ENCODE assay signal across 15 cellular contexts in genomic region chr19:57290970-57291369, GRCh38. TPM values are rescaled to one million over a fixed set of nuclear protein-coding genes. Genes with fewer than 3 reads are reported as not detected.
DNase-seq lines count a peak whose midpoint lies in the region; ATAC-seq, FAIRE-seq and TF ChIP-seq lines count a peak whose summit lies in the region.
"Had no signal": no experiment of that assay in that cellular context is flagged by ENCODE, and none has a peak within 500 bp of the region (broad histone marks: within the 10 kb centered on the region; RNA-seq: fewer than 3 reads in every experiment).

No MANE protein-coding gene starts in this region.

- H3K9me3 Mint-ChIP-seq in MCF 10A (ENCODE audit: unreplicated experiment) (peaks cover 15% of the 10 kb centered on the region), astrocyte (ENCODE audit: unreplicated experiment) (peaks cover 16% of the 10 kb centered on the region)
- peaks cover 2 to 7% of the 10 kb centered on the region in 2 donors for H3K9me3 Mint-ChIP-seq in effector memory CD8-positive, alpha-beta T cell

- no peak for ATAC-seq in effector memory CD8-positive, alpha-beta T cell (replicated peaks)

- H3K9ac ChIP-seq in astrocyte (ENCODE audit: low read length) = no peak overlapping the region
- no peak overlapping the region for H3K9ac ChIP-seq in duodenal mucosa (ENCODE audit: low read depth in 1 of 2, low read length in 2 of 2)

- H3K27ac ChIP-seq in breast epithelium = no peak overlapping the region
- H3K27ac ChIP-seq in astrocyte (ENCODE audit: low read depth, low read length) = no peak overlapping the region
- H3K27ac ChIP-seq in duodenal mucosa (ENCODE audit: low read depth, low read length) = no peak overlapping the region
- H3K27ac ChIP-seq: 22Rv1 had no signal

- H3K27ac Mint-ChIP-seq in MCF 10A (ENCODE audit: low read depth, unreplicated experiment) (no peak overlapping the region), astrocyte (ENCODE audit: unreplicated experiment) (peak overlapping the region; percentile 90)
- no peak overlapping the region for H3K27ac Mint-ChIP-seq in effector memory CD8-positive, alpha-beta T cell
- H3K27ac Mint-ChIP-seq: CD14-positive monocyte, H9, HFFc6 had no signal

- H3K9me3 ChIP-seq in breast epithelium = peaks cover 58 to 64% of the 10 kb centered on the region in 2 donors
- peaks cover 27% of the 10 kb centered on the region for H3K9me3 ChIP-seq in astrocyte (ENCODE audit: insufficient read depth, low read depth, low read length)
- H3K9me3 ChIP-seq in duodenal mucosa (ENCODE audit: control insufficient read depth in 1 of 2, low read length in 2 of 2) = peaks cover 38 to 42% of the 10 kb centered on the region in 2 donors

- intact Hi-C loops in MCF 10A (cut with micrococcal nuclease) (no loop called here), breast epithelium (cut with DNase I; ENCODE audit: low total_unique reads) (no loop called here)

- TSS peak; percentile 4 for BruUV-seq in MCF 10A (replicated peaks; lab: Mats Ljungman, UMichigan)

- H3K4me3 ChIP-seq in breast epithelium = peak overlapping the region in 1 of 3 donors; percentile 23
- no peak overlapping the region for H3K4me3 ChIP-seq in astrocyte (ENCODE audit: insufficient read depth, low read depth, low read length)
- H3K4me3 ChIP-seq in duodenal mucosa (ENCODE audit: low read depth in 1 of 2, low read length in 2 of 2) = peak overlapping the region; percentile 14 to 25

- peaks cover 54% of the 10 kb centered on the region for H4K20me1 ChIP-seq in astrocyte (ENCODE audit: insufficient read depth, low read length)

- TF ChIP-seq CTCF in MCF 10A (IDR thresholded peaks at IDR 0.05; ENCODE audit: unreplicated experiment) = no peak
- no peak for TF ChIP-seq CTCF in breast epithelium (IDR thresholded peaks at IDR 0.05)
- no peak for TF ChIP-seq CTCF in astrocyte (IDR thresholded peaks at IDR 0.05; ENCODE audit: insufficient read depth, low read depth, low read length)
- no peak for TF ChIP-seq CTCF in GM10266 (IDR thresholded peaks at IDR 0.05; ENCODE audit: control insufficient read depth, insufficient read depth, low read depth, missing control alignments)

- H3K4me1 ChIP-seq in breast epithelium (no peaks in the 10 kb centered on the region), astrocyte (ENCODE audit: insufficient read depth, low read length) (no peaks in the 10 kb centered on the region), duodenal mucosa (ENCODE audit: control insufficient read depth in 1 of 2, insufficient read depth in 2 of 2, low read length in 2 of 2) (no peaks in the 10 kb centered on the region)

- peaks cover 96% of the 10 kb centered on the region for H3K79me2 ChIP-seq in astrocyte (ENCODE audit: insufficient read depth, low read length)

- H2AFZ ChIP-seq in astrocyte (ENCODE audit: low read depth, low read length) = no peak overlapping the region

- CTCF ChIA-PET in MCF 10A (lab: Yijun Ruan, JAX) = interaction anchor here (2.1 kb wide), 1 partner anchor 10 kb away, joined by 7 read pairs; no protein-coding TSS in a partner anchor

- no peak for TF ChIP-seq POLR2A in breast epithelium (IDR thresholded peaks at IDR 0.05)

- H3K27me3 Mint-ChIP-seq in MCF 10A (ENCODE audit: insufficient read depth, unreplicated experiment) (no peaks in the 10 kb centered on the region), astrocyte (ENCODE audit: low read depth, unreplicated experiment) (no peaks in the 10 kb centered on the region)
- H3K27me3 Mint-ChIP-seq in effector memory CD8-positive, alpha-beta T cell = no peaks in the 10 kb centered on the region

- H3K4me3 Mint-ChIP-seq in MCF 10A (ENCODE audit: unreplicated experiment) = no peak overlapping the region
- H3K4me3 Mint-ChIP-seq in astrocyte (ENCODE audit: unreplicated experiment) = no peak overlapping the region
- H3K4me3 Mint-ChIP-seq in effector memory CD8-positive, alpha-beta T cell = no peak overlapping the region
- H3K4me3 Mint-ChIP-seq: CD14-positive monocyte, H9, HFFc6 had no signal

- POLR2A ChIA-PET in MCF 10A (lab: Yijun Ruan, JAX) = no interaction called here

- no peak overlapping the region for H3K4me2 ChIP-seq in astrocyte (ENCODE audit: low read length)

- H3K27me3 ChIP-seq in breast epithelium (no peaks in the 10 kb centered on the region), astrocyte (ENCODE audit: insufficient read depth, low read length) (no peaks in the 10 kb centered on the region), duodenal mucosa (ENCODE audit: control insufficient read depth in 1 of 2, insufficient read depth in 2 of 2, low read length in 2 of 2) (no peaks in the 10 kb centered on the region)

- DNase-seq in MCF 10A (ENCODE audit: unreplicated experiment) = no peak
- no peak for DNase-seq in breast epithelium (ENCODE audit: low spot score in 2 of 2)
- no peak for DNase-seq in astrocyte (ENCODE audit: low read depth)
- DNase-seq in HPDE6-E6E7 (ENCODE audit: extremely low spot score) = no peak
- DNase-seq in GM10266 (ENCODE audit: extremely low spot score) = no peak
- no peak for DNase-seq in effector memory CD8-positive, alpha-beta T cell
- DNase-seq: DMS79, GOT3, H9, HFFc6, KBM-7 had no signal

- H3K36me3 ChIP-seq in breast epithelium = peaks cover 22% of the 10 kb centered on the region
- peaks cover 80% of the 10 kb centered on the region for H3K36me3 ChIP-seq in astrocyte (ENCODE audit: insufficient read depth, low read length)
- peaks cover 63 to 90% of the 10 kb centered on the region in 2 donors for H3K36me3 ChIP-seq in duodenal mucosa (ENCODE audit: control insufficient read depth in 1 of 2, insufficient read depth in 2 of 2, low read length in 2 of 2)

- H3K4me1 Mint-ChIP-seq in MCF 10A (ENCODE audit: insufficient read depth, unreplicated experiment) = no peaks in the 10 kb centered on the region
- H3K4me1 Mint-ChIP-seq in astrocyte (ENCODE audit: low read depth, unreplicated experiment) = no peaks in the 10 kb centered on the region
- peaks cover 7 to 27% of the 10 kb centered on the region in 2 donors for H3K4me1 Mint-ChIP-seq in effector memory CD8-positive, alpha-beta T cell (ENCODE audit: low read depth in 2 of 2)
- H3K4me1 Mint-ChIP-seq: CD14-positive monocyte, H9 had no signal

- no peak for FAIRE-seq in astrocyte (lab: Jason Lieb, UNC)
- FAIRE-seq: GM12892 had no signal

- H3K36me3 Mint-ChIP-seq in MCF 10A (ENCODE audit: insufficient read depth, unreplicated experiment) = peaks cover 97% of the 10 kb centered on the region
- peaks cover 59% of the 10 kb centered on the region for H3K36me3 Mint-ChIP-seq in astrocyte (ENCODE audit: low read depth, unreplicated experiment)
- H3K36me3 Mint-ChIP-seq in effector memory CD8-positive, alpha-beta T cell (ENCODE audit: insufficient read depth) = peaks cover 69% of the 10 kb centered on the region

RNA-seq across cellular contexts. Expression of gene ZNF460, which starts 10.7 kb away (rescaled TPM):
- total RNA-seq in MCF 10A (2022) (72.5 and 95.5 TPM in 2 replicates), breast epithelium (100 to 1,000 TPM in 1 of 3 donors, 10 to 100 TPM in 2; 70.2 to 123 (median 88.5) TPM), astrocyte (87.2 and 105 TPM in 2 replicates)

RNA-seq across cellular contexts. Expression of gene ZNF543, which starts 29.3 kb away (rescaled TPM):
- 9.2 and 10.8 TPM in 2 replicates for total RNA-seq in MCF 10A (2022)
- 10 to 100 TPM in 1 of 3 donors, 1 to 10 TPM in 2; 6.7 to 14.8 (median 8.5) TPM for total RNA-seq in breast epithelium
- 8.7 and 9.5 TPM in 2 replicates for total RNA-seq in astrocyte

RNA-seq across cellular contexts. Expression of gene ZNF805, which starts 50.5 kb away (rescaled TPM):
- total RNA-seq in MCF 10A (2022) (11.8 and 12.2 TPM in 2 replicates), breast epithelium (10 to 100 TPM; 17.0 to 29.9 (median 19.8) TPM), astrocyte (21.7 and 23.8 TPM in 2 replicates)
